Comparison of ENCODE assay signal across 13 cellular contexts in the genomic region with DNA sequence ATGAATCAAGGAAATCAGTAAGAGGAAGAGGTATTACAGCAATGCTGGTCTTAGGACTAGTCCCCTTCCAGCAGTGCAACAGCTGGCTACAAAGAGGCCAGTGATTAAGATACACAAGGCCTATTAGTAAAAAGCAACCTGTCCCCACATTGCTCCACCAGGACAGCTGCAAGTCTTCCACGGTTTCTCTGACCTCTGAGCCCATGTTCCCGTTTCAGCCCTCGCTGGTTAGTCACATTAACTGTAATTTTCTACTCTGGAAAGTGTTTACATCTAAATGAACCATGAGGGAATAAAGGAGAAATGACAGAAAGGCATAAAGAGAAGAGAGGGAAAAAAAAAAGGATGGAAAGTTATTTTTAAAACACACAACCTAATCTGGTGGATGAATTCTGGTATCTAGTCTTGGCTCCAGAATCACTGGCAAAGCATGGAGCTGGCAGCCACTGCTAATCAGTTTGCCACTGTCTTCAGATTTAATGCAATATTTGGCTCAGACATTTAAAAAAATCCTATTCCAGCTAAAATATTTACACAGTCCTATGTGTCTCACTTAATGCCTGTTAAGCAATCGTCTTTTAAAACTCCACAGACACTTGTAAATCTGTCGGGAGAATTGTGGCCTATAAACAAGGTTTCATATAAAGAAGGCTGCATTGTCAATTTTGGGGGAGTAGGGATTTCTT.
A peak's percentile ranks its signal among the peaks of the same experiment; 100 is the strongest.
DNase-seq lines count a peak whose midpoint lies in the region; ATAC-seq and TF ChIP-seq lines count a peak whose summit lies in the region.
"Had no signal": no experiment of that assay in that cellular context is flagged by ENCODE, and none has a peak within 500 bp of the region (broad histone marks: within the 10 kb centered on the region; RNA-seq: fewer than 3 reads in every experiment).

No MANE protein-coding gene starts in this region.

- no peaks in the 10 kb centered on the region for H3K36me3 ChIP-seq in Karpas-422 (ENCODE audit: insufficient read depth, low read length)
- H3K36me3 ChIP-seq in left lung = peaks cover 0 to 5% of the 10 kb centered on the region in 2 donors
- no peaks in the 10 kb centered on the region for H3K36me3 ChIP-seq in stomach smooth muscle (ENCODE audit: control insufficient read depth in 2 of 2, insufficient read depth in 2 of 2, low read length in 2 of 2)

- DNase-seq in Karpas-422 = peak; percentile 31
- peak; percentile 79 for DNase-seq in choroid plexus epithelial cell (ENCODE audit: low read depth)
- DNase-seq in left lung = no peak
- no peak for DNase-seq in NCI-H510A (lab: John Stamatoyannopoulos, UW)
- DNase-seq in retina = no peak
- DNase-seq in erythroblast (lab: John Stamatoyannopoulos, UW) = no peak
- DNase-seq: activated CD4-positive, CD25-positive, alpha-beta regulatory T cell treated with anti-CD3 and anti-CD28 coated beads, Interleukin-2, amount 50 U/mL, for 72 hours; activated T-cell treated with anti-CD3 and anti-CD28 coated beads, Interleukin-2, amount 50 U/mL, for 24 hours; CD4-positive, alpha-beta memory T cell; naive thymus-derived CD8-positive, alpha-beta T cell; SIG-M5 had no signal

- no peak overlapping the region for H2AFZ ChIP-seq in Karpas-422 (ENCODE audit: low read length)

- H3K9me3 ChIP-seq in Karpas-422 (ENCODE audit: low read length) (no peaks in the 10 kb centered on the region), left lung (no peaks in the 10 kb centered on the region), stomach smooth muscle (ENCODE audit: control insufficient read depth in 2 of 2, low read length in 2 of 2) (no peaks in the 10 kb centered on the region)

- H3K4me3 ChIP-seq in Karpas-422 (ENCODE audit: low read length) = no peak overlapping the region
- H3K4me3 ChIP-seq in choroid plexus epithelial cell (ENCODE audit: low read depth, low read length) = no peak overlapping the region
- H3K4me3 ChIP-seq in left lung = no peak overlapping the region
- no peak overlapping the region for H3K4me3 ChIP-seq in stomach smooth muscle (ENCODE audit: low read length in 2 of 2)

- H3K4me2 ChIP-seq in Karpas-422 (ENCODE audit: low read depth, low read length, poor library complexity, severe bottlenecking) = no peak overlapping the region

- ATAC-seq in left lung = peak; percentile 65
- ATAC-seq in HG02973 (IDR thresholded peaks at IDR 0.05; ENCODE audit: unreplicated experiment) = no peak
- ATAC-seq: naive thymus-derived CD8-positive, alpha-beta T cell had no signal

- TF ChIP-seq POLR2A in erythroblast (IDR thresholded peaks at IDR 0.05; ENCODE audit: low read length) = no peak

- H3K4me1 ChIP-seq in Karpas-422 (ENCODE audit: low read length) (peaks cover 12% of the 10 kb centered on the region), left lung (peaks cover 0 to 2% of the 10 kb centered on the region in 2 donors), stomach smooth muscle (ENCODE audit: control insufficient read depth, insufficient read depth, low read length) (peaks cover 39% of the 10 kb centered on the region)

- no peaks in the 10 kb centered on the region for H4K20me1 ChIP-seq in Karpas-422 (ENCODE audit: insufficient read depth, low read depth, low read length)

- no peak overlapping the region for H3K27ac ChIP-seq in Karpas-422 (ENCODE audit: low read length)
- peak overlapping the region in 1 of 2 donors; percentile 13 for H3K27ac ChIP-seq in left lung
- H3K27ac ChIP-seq in stomach smooth muscle (ENCODE audit: low read length) = peak overlapping the region; percentile 88

- no peaks in the 10 kb centered on the region for H3K9me2 ChIP-seq in Karpas-422 (replicated peaks; ENCODE audit: insufficient read depth, low read length)

- no peaks in the 10 kb centered on the region for H3K79me2 ChIP-seq in Karpas-422 (ENCODE audit: low read length)

- intact Hi-C loops in left lung (cut with DNase I) = no loop called here

- H3K27me3 ChIP-seq in Karpas-422 (ENCODE audit: low read length) (no peaks in the 10 kb centered on the region), left lung (no peaks in the 10 kb centered on the region), stomach smooth muscle (ENCODE audit: control insufficient read depth in 1 of 2, insufficient read depth in 2 of 2, low read length in 2 of 2) (no peaks in the 10 kb centered on the region)

- TF ChIP-seq CTCF in choroid plexus epithelial cell (conservative IDR thresholded peaks at IDR 0.05; ENCODE audit: low read depth, low read length) (no peak), left lung (IDR thresholded peaks at IDR 0.05) (no peak)

- H3K9ac ChIP-seq in Karpas-422 (ENCODE audit: low read length) (no peak overlapping the region), stomach smooth muscle (ENCODE audit: low read length in 2 of 2) (peak overlapping the region in 1 of 2 donors; percentile 58)

Comparison
In these comparisons a context has a peak if more than half of its experiments do, and no peak if none do; other contexts are left out.
1. DNase-seq: peak in Karpas-422 (single experiment) and choroid plexus epithelial cell (single experiment); none in left lung (0 of 2), NCI-H510A (single experiment), retina (single experiment) and erythroblast (0 of 2).